ENCODE assay signal across 8 cellular contexts in genomic region chr15:66907826-66908502, GRCh38.
DNase-seq lines count a peak whose midpoint lies in the region; ATAC-seq and TF ChIP-seq lines count a peak whose summit lies in the region.
"Had no signal": no experiment of that assay in that cellular context is flagged by ENCODE, and none has a peak within 500 bp of the region (broad histone marks: within the 10 kb centered on the region; RNA-seq: fewer than 3 reads in every experiment).

No MANE protein-coding gene starts in this region.

- H3K9me3 ChIP-seq in Loucy (ENCODE audit: insufficient read depth, low read depth, low read length), result no peaks in the 10 kb centered on the region
- no peaks in the 10 kb centered on the region for H3K9me3 ChIP-seq in adrenal gland (replicated peaks in 1 of 3)
- H3K9me3 ChIP-seq in vagina, result no peaks in the 10 kb centered on the region

- no peak overlapping the region for H3K9ac ChIP-seq in Loucy (ENCODE audit: low read depth, low read length, poor library complexity, severe bottlenecking)

- no peak overlapping the region for H3K4me3 ChIP-seq in Loucy (ENCODE audit: low read length, poor library complexity, severe bottlenecking)
- H3K4me3 ChIP-seq in adrenal gland, result no peak overlapping the region
- H3K4me3 ChIP-seq in lower leg skin (ENCODE audit: low read depth, poor library complexity, severe bottlenecking), result no peak overlapping the region
- H3K4me3 ChIP-seq in vagina, result no peak overlapping the region

- H3K79me2 ChIP-seq in Loucy (ENCODE audit: insufficient read depth, low read length), result no peaks in the 10 kb centered on the region

- H3K27ac ChIP-seq in adrenal gland (peak overlapping the region in 1 of 5 donors; percentile 18), vagina (peak overlapping the region; percentile 2)

- H3K4me1 ChIP-seq in Loucy (ENCODE audit: insufficient read depth, low read length, poor library complexity, severe bottlenecking) (peaks cover 11% of the 10 kb centered on the region), adrenal gland (replicated peaks in 1 of 2) (no peaks in the 10 kb centered on the region), vagina (peaks cover 8% of the 10 kb centered on the region)

- DNase-seq in adrenal gland (peak in 5 of 7 donors; percentile 37 to 70 (median 58)), lower leg skin (ENCODE audit: low spot score in 2 of 2) (peak; percentile 42 to 83), vagina (ENCODE audit: extremely low spot score in 2 of 2) (no peak), iPS-NIHi7 (ENCODE audit: extremely low spot score) (no peak)
- DNase-seq: activated effector memory CD4-positive, alpha-beta T cell treated with Interleukin-2 at 50 U/mL for 16 hours had no signal

- H2AFZ ChIP-seq in Loucy (ENCODE audit: low read length), result peak overlapping the region; percentile 7; the same call in 1 of the 2 replicates

- TF ChIP-seq POLR2A in adrenal gland (IDR thresholded peaks at IDR 0.05) (no peak), lower leg skin (IDR thresholded peaks at IDR 0.05) (no peak), vagina (IDR thresholded peaks at IDR 0.05) (no peak)

- 48 to 69% (median 67%) methylated on average over 5 to 6 of the region's 6 CpGs for WGBS in adrenal gland, 4 donors
- 25 to 31% methylated on average over 6 of the region's 6 CpGs for WGBS in lower leg skin, 2 donors

- no peaks in the 10 kb centered on the region for H3F3A ChIP-seq in Loucy (ENCODE audit: low read depth)

- TF ChIP-seq CTCF in Loucy (conservative IDR thresholded peaks at IDR 0.05; ENCODE audit: low read length) (no peak), adrenal gland (IDR thresholded peaks at IDR 0.05) (no peak), lower leg skin (IDR thresholded peaks at IDR 0.05) (no peak), vagina (IDR thresholded peaks at IDR 0.05) (no peak)

- H3K27me3 ChIP-seq in Loucy (ENCODE audit: insufficient read depth, low read length, poor library complexity, severe bottlenecking) (no peaks in the 10 kb centered on the region), adrenal gland (no peaks in the 10 kb centered on the region), vagina (no peaks in the 10 kb centered on the region)

- no peaks in the 10 kb centered on the region for H4K20me1 ChIP-seq in Loucy (ENCODE audit: insufficient read depth, low read length, poor library complexity, severe bottlenecking)

- H3K9me2 ChIP-seq in Loucy (replicated peaks; ENCODE audit: low read depth, low read length), result no peaks in the 10 kb centered on the region

- H3K4me2 ChIP-seq in Loucy (ENCODE audit: low read depth, low read length, poor library complexity, severe bottlenecking), result no peak overlapping the region

- intact Hi-C loops in adrenal gland (cut with DNase I) (no loop called here), lower leg skin (cut with DNase I; ENCODE audit: low total_unique reads) (no loop called here), vagina (cut with DNase I) (no loop called here)

- ATAC-seq in GM18502 (IDR thresholded peaks at IDR 0.05; ENCODE audit: poor library complexity, unreplicated experiment), result no peak
- ATAC-seq in activated CD4-positive, CD25-positive, alpha-beta regulatory T cell treated with anti-CD3 and anti-CD28 coated beads, Interleukin-2, amount 50 U/mL, for 24 hours, result no peak

- H3K36me3 ChIP-seq in Loucy (ENCODE audit: insufficient read depth, low read length) (no peaks in the 10 kb centered on the region), adrenal gland (replicated peaks in 1 of 2) (no peaks in the 10 kb centered on the region), vagina (no peaks in the 10 kb centered on the region)

Comparison
In these comparisons a context has a peak if more than half of its experiments do, and no peak if none do; other contexts are left out.
1. DNase-seq: peak in adrenal gland (5 of 7) and lower leg skin (2 of 2); none in vagina (0 of 2) and iPS-NIHi7 (single experiment).